ENCODE assay signal across 8 cellular contexts in the genomic region with DNA sequence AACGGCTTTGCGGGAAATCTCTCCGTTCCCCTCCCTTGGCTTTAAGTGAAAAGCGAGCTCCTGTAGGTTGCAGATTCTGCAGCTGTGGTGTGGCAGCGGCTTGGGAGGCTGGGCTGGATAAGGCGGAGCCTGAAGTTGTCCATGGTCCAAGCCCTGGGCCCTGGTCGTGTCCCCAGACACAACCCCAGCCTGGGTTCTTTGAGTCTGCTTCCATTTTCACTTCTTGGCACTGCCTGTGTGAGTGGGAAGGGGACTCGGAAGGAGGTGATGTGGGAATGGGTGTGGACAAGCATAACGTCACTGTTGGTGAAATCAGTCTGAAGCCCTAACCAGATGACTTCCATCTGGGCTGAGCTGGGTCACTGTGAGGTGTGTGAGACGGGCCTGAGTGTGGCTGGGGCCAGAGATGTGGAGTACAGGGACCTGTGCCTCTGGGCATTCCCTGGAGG. TPM values are rescaled to one million over a fixed set of nuclear protein-coding genes. Genes with fewer than 3 reads are reported as not detected.
DNase-seq lines count a peak whose midpoint lies in the region; ATAC-seq, FAIRE-seq and TF ChIP-seq lines count a peak whose summit lies in the region.

No MANE protein-coding gene starts in this region.

- H3K4me3 ChIP-seq in SK-N-MC (no peak overlapping the region), psoas muscle (peak overlapping the region; percentile 33)

- FAIRE-seq in GM12892 (lab: Jason Lieb, UNC), result no peak

- H3K36me3 ChIP-seq in SK-N-MC (ENCODE audit: insufficient read depth, low read length) (no peaks in the 10 kb centered on the region), psoas muscle (ENCODE audit: insufficient read depth in 1 of 2, low read depth in 1 of 2) (no peaks in the 10 kb centered on the region)

- DNase-seq in DMS153 (lab: John Stamatoyannopoulos, UW), result peak; percentile 58
- no peak for DNase-seq in SK-N-MC (ENCODE audit: low read depth, low spot score)
- peak; percentile 48 for DNase-seq in globus pallidus (ENCODE audit: low spot score)
- peak; percentile 75 to 84 for DNase-seq in psoas muscle
- no peak for DNase-seq in activated gamma-delta T cell treated with Interleukin-2 at 50 U/mL for 16 hours
- DNase-seq in GM12892 (ENCODE audit: insufficient read length), result no peak
- no peak for DNase-seq in NCI-H1105 (lab: John Stamatoyannopoulos, UW)

- no peaks in the 10 kb centered on the region for H3K27me3 Mint-ChIP-seq in activated T-helper 17 cell treated with anti-CD3 and anti-CD28 coated beads, Interleukin-2, amount 50 U/mL, for 72 hours

- H3K4me1 Mint-ChIP-seq in activated T-helper 17 cell treated with anti-CD3 and anti-CD28 coated beads, Interleukin-2, amount 50 U/mL, for 72 hours, result peaks cover 5% of the 10 kb centered on the region

- no peak overlapping the region for H3K27ac Mint-ChIP-seq in activated T-helper 17 cell treated with anti-CD3 and anti-CD28 coated beads, Interleukin-2, amount 50 U/mL, for 72 hours

- no peaks in the 10 kb centered on the region for H3K9me3 Mint-ChIP-seq in activated T-helper 17 cell treated with anti-CD3 and anti-CD28 coated beads, Interleukin-2, amount 50 U/mL, for 72 hours

- no peak overlapping the region for H3K4me3 Mint-ChIP-seq in activated T-helper 17 cell treated with anti-CD3 and anti-CD28 coated beads, Interleukin-2, amount 50 U/mL, for 72 hours

- H3K27ac ChIP-seq in SK-N-MC (0 out of 2 replicates have a peak overlapping the region, but pooled peaks have one; percentile 58), psoas muscle (peak overlapping the region; percentile 73)

- no peaks in the 10 kb centered on the region for H3K36me3 Mint-ChIP-seq in activated T-helper 17 cell treated with anti-CD3 and anti-CD28 coated beads, Interleukin-2, amount 50 U/mL, for 72 hours (ENCODE audit: low read depth)

- WGBS in psoas muscle, 3 donors, result 34 to 53% (median 44%) methylated on average over 10 of the region's 10 CpGs

- peaks cover 62% of the 10 kb centered on the region for H3K4me1 ChIP-seq in psoas muscle

- intact Hi-C loops in psoas muscle (cut with DNase I), result no loop called here

- ATAC-seq in psoas muscle, result peak; percentile 38 to 54 (median 51)
- no peak for ATAC-seq in activated T-helper 17 cell treated with anti-CD3 and anti-CD28 coated beads, Interleukin-2, amount 50 U/mL, for 72 hours (replicated peaks)

- no peaks in the 10 kb centered on the region for H3K27me3 ChIP-seq in psoas muscle (ENCODE audit: insufficient read depth in 3 of 3, low read length in 2 of 3)

- no peak for TF ChIP-seq CTCF in psoas muscle (IDR thresholded peaks at IDR 0.05)

- no peak overlapping the region for H3K9ac ChIP-seq in SK-N-MC (ENCODE audit: insufficient read length)

- no peaks in the 10 kb centered on the region; the same call in 1 of the 2 replicates for H3K9me3 ChIP-seq in SK-N-MC (ENCODE audit: low read depth, low read length)
- H3K9me3 ChIP-seq in psoas muscle, result no peaks in the 10 kb centered on the region

- TF ChIP-seq POLR2A in GM12892 (IDR thresholded peaks at IDR 0.05; ENCODE audit: low read depth, low read length), result no peak

RNA-seq across cellular contexts. Expression of a gene that starts 43.0 kb away (rescaled TPM):
- 10 to 100 TPM; 71.3 to 91.8 (median 80.0) TPM for total RNA-seq in psoas muscle
- polyA plus RNA-seq in psoas muscle, result 10 to 100 TPM; 13.9 to 64.7 (median 44.5) TPM
- total RNA-seq in activated T-helper 17 cell treated with anti-CD3 and anti-CD28 coated beads, Interleukin-2, amount 50 U/mL, for 72 hours, result 100 to 1,000 TPM in 1 of 2 donors, 10 to 100 TPM in 1; 68.5 to 113 TPM
- 44.9 TPM for polyA plus RNA-seq in GM12892 (2012; ENCODE audit: missing spikeins)

RNA-seq across cellular contexts. Expression of a gene that starts 51.8 kb away (rescaled TPM):
- 10 to 100 TPM in 2 of 4 donors, 1 to 10 TPM in 2; 7.4 to 13.5 (median 9.5) TPM for total RNA-seq in psoas muscle
- polyA plus RNA-seq in psoas muscle, result 10 to 100 TPM in 1 of 3 donors, 1 to 10 TPM in 2; 6.3 to 28.8 (median 8.7) TPM
- total RNA-seq in activated T-helper 17 cell treated with anti-CD3 and anti-CD28 coated beads, Interleukin-2, amount 50 U/mL, for 72 hours, result 10 to 100 TPM; 13.5 to 19.4 TPM
- polyA plus RNA-seq in GM12892 (2012; ENCODE audit: missing spikeins), result 9.5 TPM

Comparison
In these comparisons a context has a peak if more than half of its experiments do, and no peak if none do; other contexts are left out.
1. DNase-seq: peak in DMS153 (single experiment), globus pallidus (single experiment) and psoas muscle (2 of 2); none in SK-N-MC (single experiment), activated gamma-delta T cell treated with Interleukin-2 at 50 U/mL for 16 hours (single experiment), GM12892 (single experiment) and NCI-H1105 (single experiment).